In genomic region chr4:78774395-78774794, GRCh38 we compare ENCODE assay signal across 1 cellular context.
TF ChIP-seq lines count a peak whose summit lies in the region.

No MANE protein-coding gene starts in this region.

TF ChIP-seq in HCT116, 20 proteins besides CTCF, POLR2A, EP300 and RAD21 (continued from another document):
- no peak for TF ChIP-seq ATF3 (IDR thresholded peaks at IDR 0.05)
